ENCODE assay signal across 7 cellular contexts in the genomic region with DNA sequence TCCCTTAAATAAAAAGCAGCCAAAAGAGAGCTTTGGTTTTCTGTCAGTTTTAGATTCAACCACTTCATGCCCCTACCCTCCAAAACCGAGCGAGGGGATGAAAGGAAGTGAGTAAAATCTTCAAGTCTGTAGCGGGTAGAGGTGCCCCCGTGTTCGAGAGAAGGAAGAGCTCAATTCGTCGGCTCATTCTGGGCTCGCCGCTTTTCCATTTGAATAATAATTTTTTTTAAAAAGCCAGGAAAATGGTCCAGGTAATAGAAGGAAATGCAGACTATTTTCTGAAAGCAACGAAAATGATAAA.
DNase-seq lines count a peak whose midpoint lies in the region; ATAC-seq, FAIRE-seq and TF ChIP-seq lines count a peak whose summit lies in the region.

No MANE protein-coding gene starts in this region.

- H3K27ac ChIP-seq in OCI-LY1 (ENCODE audit: low read depth, low read length, poor library complexity, severe bottlenecking) (no peak overlapping the region), gastrocnemius medialis (peak overlapping the region in 3 of 4 donors; percentile 86 to 93 (median 86))

- TF ChIP-seq CTCF in OCI-LY1 (IDR thresholded peaks at IDR 0.05; ENCODE audit: low read length) (no peak), fibroblast of mammary gland (conservative IDR thresholded peaks at IDR 0.05; ENCODE audit: control insufficient read depth, insufficient read depth, low read depth, low read length) (no peak), gastrocnemius medialis (IDR thresholded peaks at IDR 0.05 in 4 of 5, conservative IDR thresholded peaks at IDR 0.05 in 1 of 5) (no peak)

- intact Hi-C loops in gastrocnemius medialis (cut with DNase I; ENCODE audit: low total_unique reads), result loop anchor here (1.0 to 10.0 kb wide), 5 partner anchors 27 to 653 kb away; no protein-coding TSS in a partner anchor

- H3K4me3 ChIP-seq in OCI-LY1 (ENCODE audit: low read depth, low read length, poor library complexity, severe bottlenecking) (peak overlapping the region; percentile 83), fibroblast of mammary gland (ENCODE audit: control insufficient read depth, low read depth, low read length) (peak overlapping the region; percentile 85), gastrocnemius medialis (peak overlapping the region; percentile 70 to 95 (median 84))

- peaks cover 4% of the 10 kb centered on the region; the same call in 1 of the 2 replicates for H3F3A ChIP-seq in OCI-LY1 (ENCODE audit: insufficient read depth, low read length)

- no peak for TF ChIP-seq POLR2A in GM12892 (IDR thresholded peaks at IDR 0.05; ENCODE audit: low read depth, low read length)
- TF ChIP-seq POLR2A in gastrocnemius medialis (IDR thresholded peaks at IDR 0.05), result no peak

- no peak for DNase-seq in GM12892 (ENCODE audit: insufficient read length)
- DNase-seq in fibroblast of mammary gland (ENCODE audit: low read depth), result no peak
- DNase-seq in gastrocnemius medialis, result no peak
- DNase-seq in stimulated activated CD4-positive, alpha-beta T cell treated with anti-CD3 and anti-CD28 coated beads, Interleukin-15, amount 100 ng/mL, for 24 hours, result no peak
- DNase-seq in NCI-H1436 treated with DMSO at 0.1 percent for 48 hours (lab: John Stamatoyannopoulos, UW), result no peak

- H3K27me3 ChIP-seq in OCI-LY1 (ENCODE audit: insufficient read depth, low read length) (no peaks in the 10 kb centered on the region), gastrocnemius medialis (no peaks in the 10 kb centered on the region)

- H3K79me2 ChIP-seq in OCI-LY1 (ENCODE audit: insufficient read depth, low read length), result no peaks in the 10 kb centered on the region

- no peaks in the 10 kb centered on the region for H4K20me1 ChIP-seq in OCI-LY1 (ENCODE audit: insufficient read depth, low read length)

- peak overlapping the region; percentile 79 for H3K9ac ChIP-seq in OCI-LY1 (ENCODE audit: low read length)

- H3K4me1 ChIP-seq in OCI-LY1 (ENCODE audit: insufficient read depth, low read length, severe bottlenecking) (peaks cover 33% of the 10 kb centered on the region), gastrocnemius medialis (peaks cover 12 to 56% of the 10 kb centered on the region in 2 donors)

- H2AFZ ChIP-seq in OCI-LY1 (ENCODE audit: low read length), result no peak overlapping the region

- H3K9me3 ChIP-seq in OCI-LY1 (ENCODE audit: low read length) (no peaks in the 10 kb centered on the region), gastrocnemius medialis (no peaks in the 10 kb centered on the region)

- no peaks in the 10 kb centered on the region for H3K9me2 ChIP-seq in OCI-LY1 (ENCODE audit: low read depth, low read length)

- peak overlapping the region; percentile 76 for H3K4me2 ChIP-seq in OCI-LY1 (ENCODE audit: low read length)

- FAIRE-seq in GM12892 (lab: Jason Lieb, UNC), result peak; percentile 14

- H3K36me3 ChIP-seq in OCI-LY1 (ENCODE audit: insufficient read depth, low read length) (peaks cover 21% of the 10 kb centered on the region; the same call in 1 of the 2 replicates), gastrocnemius medialis (no peaks in the 10 kb centered on the region)

- no peak for ATAC-seq in gastrocnemius medialis
- no peak for ATAC-seq in HG03139 (IDR thresholded peaks at IDR 0.05; ENCODE audit: unreplicated experiment)

- in situ Hi-C loops in gastrocnemius medialis (cut with MboI; ENCODE audit: low sequenced_read_pairs in 4 of 4), result loop anchor here in 1 of 4 donors (25.0 kb wide), 1 partner anchor 633 kb away; no protein-coding TSS in a partner anchor
